Comparison of ENCODE assay signal across 8 cellular contexts in the genomic region with DNA sequence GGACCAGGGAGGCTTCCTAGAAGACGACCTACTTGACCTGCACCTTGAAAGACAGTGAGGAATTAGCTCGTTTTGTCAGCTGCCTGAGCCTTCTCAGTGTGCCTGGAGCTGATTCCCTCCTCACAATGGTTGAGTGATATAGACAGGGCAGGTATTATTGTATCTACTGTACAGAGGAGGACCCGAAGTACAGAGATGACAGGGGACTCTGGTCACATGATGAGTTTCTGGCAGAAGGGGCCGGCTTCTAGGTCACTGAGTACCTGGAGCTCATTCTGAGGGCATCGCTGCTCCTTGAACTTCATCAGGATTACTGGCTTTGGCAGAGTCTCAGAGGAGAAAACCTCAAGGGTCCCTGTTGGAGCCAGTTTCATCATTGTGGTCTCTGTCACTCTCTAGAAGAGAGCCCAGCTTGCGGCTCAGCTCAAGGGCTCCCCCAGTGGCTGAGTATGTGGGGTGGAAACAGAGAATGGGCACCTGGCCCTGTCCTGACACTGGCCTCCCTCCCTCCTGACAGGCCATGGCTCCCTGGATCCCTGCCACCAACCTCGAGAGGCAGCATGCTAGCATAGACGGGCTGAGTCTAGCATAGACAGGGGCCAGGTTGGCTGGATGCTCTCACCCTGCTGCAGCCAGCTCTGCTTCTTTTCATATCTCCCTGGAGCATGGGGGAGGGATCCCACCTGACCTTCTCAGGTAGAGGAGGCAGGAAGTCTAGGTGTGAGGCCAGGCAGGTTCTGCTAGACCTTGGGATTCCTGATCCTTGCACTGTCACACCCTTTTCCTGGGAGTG. TPM values are rescaled to one million over a fixed set of nuclear protein-coding genes. Genes with fewer than 3 reads are reported as not detected.
A peak's percentile ranks its signal among the peaks of the same experiment; 100 is the strongest.
DNase-seq lines count a peak whose midpoint lies in the region; ATAC-seq and TF ChIP-seq lines count a peak whose summit lies in the region.

No MANE protein-coding gene starts in this region.

- H3K4me3 Mint-ChIP-seq in effector memory CD8-positive, alpha-beta T cell, result no peak overlapping the region

- peak overlapping the region in 1 of 2 donors; percentile 19 for H3K27ac Mint-ChIP-seq in effector memory CD8-positive, alpha-beta T cell

- H3K36me3 ChIP-seq in thoracic aorta, result no peaks in the 10 kb centered on the region

- H3K27me3 ChIP-seq in thoracic aorta (replicated peaks; ENCODE audit: insufficient read depth), result no peaks in the 10 kb centered on the region

- DNase-seq in NCI-H1417 (lab: John Stamatoyannopoulos, UW) (peak; percentile 17 to 56 (median 29)), NCI-H1417 treated with DMSO at 0.1 percent for 48 hours (lab: John Stamatoyannopoulos, UW) (no peak), NCI-H1092 (lab: John Stamatoyannopoulos, UW) (peak; percentile 27), mucosa of gallbladder (ENCODE audit: low spot score) (peak; percentile 70), thoracic aorta (ENCODE audit: low spot score) (no peak)
- peak; percentile 49 to 56 (median 50) for DNase-seq in effector memory CD8-positive, alpha-beta T cell

- peak; percentile 90 for ATAC-seq in effector memory CD8-positive, alpha-beta T cell (replicated peaks)
- ATAC-seq in thoracic aorta (ENCODE audit: insufficient number of reproducible peaks, low FRiP score, low read depth) (no peak), HG02588 (IDR thresholded peaks at IDR 0.05; ENCODE audit: unreplicated experiment) (no peak)

- H3K9me3 ChIP-seq in thoracic aorta, result no peaks in the 10 kb centered on the region

- no peaks in the 10 kb centered on the region for H3K9me3 Mint-ChIP-seq in effector memory CD8-positive, alpha-beta T cell

- no peaks in the 10 kb centered on the region for H3K36me3 Mint-ChIP-seq in effector memory CD8-positive, alpha-beta T cell (ENCODE audit: insufficient read depth)

- peak overlapping the region; percentile 98 to 99 for H3K27ac ChIP-seq in thoracic aorta

- TF ChIP-seq CTCF in WI38 (IDR thresholded peaks at IDR 0.05; ENCODE audit: low read depth, low read length) (peak; percentile 82), thoracic aorta (IDR thresholded peaks at IDR 0.05) (peak; percentile 63)

- H3K4me1 Mint-ChIP-seq in effector memory CD8-positive, alpha-beta T cell (ENCODE audit: low read depth in 2 of 2), result peaks cover 4 to 9% of the 10 kb centered on the region in 2 donors

- H3K27me3 Mint-ChIP-seq in effector memory CD8-positive, alpha-beta T cell, result peaks cover 7 to 76% of the 10 kb centered on the region in 2 donors

- H3K4me3 ChIP-seq in WI38 (ENCODE audit: low read depth, low read length) (no peak overlapping the region), thoracic aorta (no peak overlapping the region)

- peaks cover 81 to 100% of the 10 kb centered on the region in 2 donors for H3K4me1 ChIP-seq in thoracic aorta (ENCODE audit: control insufficient read depth in 1 of 2, low read depth in 2 of 2)

RNA-seq across cellular contexts. Expression of a gene that starts 38.7 kb away (rescaled TPM):
- total RNA-seq in mucosa of gallbladder, result 135 TPM
- 100 to 1,000 TPM; 126 to 145 TPM for total RNA-seq in thoracic aorta

Comparison
In these comparisons a context has a peak if more than half of its experiments do, and no peak if none do; other contexts are left out.
1. DNase-seq: peak in NCI-H1417 (3 of 3), NCI-H1092 (single experiment), effector memory CD8-positive, alpha-beta T cell (3 of 3) and mucosa of gallbladder (single experiment); none in NCI-H1417 treated with DMSO at 0.1 percent for 48 hours (single experiment) and thoracic aorta (single experiment).